8 cellular contexts compared by ENCODE assay signal in genomic region chr3:52444860-52445793, GRCh38. TPM values are rescaled to one million over a fixed set of nuclear protein-coding genes. Genes with fewer than 3 reads are reported as not detected.
A peak's percentile ranks its signal among the peaks of the same experiment; 100 is the strongest.
DNase-seq lines count a peak whose midpoint lies in the region; ATAC-seq and TF ChIP-seq lines count a peak whose summit lies in the region.

SEMA3G (minus strand) TSS chr3:52445103; CDS start chr3:52445027, 76 bp downstream.

- no peaks in the 10 kb centered on the region for H3K9me3 Mint-ChIP-seq in chondrocyte (ENCODE audit: low read depth)

- H3K4me3 ChIP-seq in GM12865 (ENCODE audit: low read depth, low read length) (no peak within 1 kb of the TSS), lower leg skin (ENCODE audit: low read depth, poor library complexity, severe bottlenecking) (no peak within 1 kb of the TSS)

- peak; percentile 75 for ATAC-seq in HG02571 (IDR thresholded peaks at IDR 0.05; ENCODE audit: unreplicated experiment)

- WGBS in lower leg skin, 2 donors = 21 to 22% methylated on average over 13 to 19 of the region's 19 CpGs

- peaks cover 11% of the 10 kb centered on the region for H3K4me1 Mint-ChIP-seq in chondrocyte (ENCODE audit: low read depth)

- H3K4me3 Mint-ChIP-seq in chondrocyte (ENCODE audit: unreplicated experiment) = no peak within 1 kb of the TSS

- no peaks in the 10 kb centered on the region for H3K27me3 Mint-ChIP-seq in chondrocyte (ENCODE audit: low read depth)

- H3K27ac Mint-ChIP-seq in chondrocyte (ENCODE audit: unreplicated experiment) = no peak within 1 kb of the TSS

- H3K36me3 Mint-ChIP-seq in chondrocyte (ENCODE audit: low read depth) = no peaks in the 10 kb centered on the region

- peak; percentile 82 for DNase-seq in GM12865 (ENCODE audit: low read depth)
- DNase-seq in NCI-H146 (lab: John Stamatoyannopoulos, UW) = peak; percentile 85
- peak; percentile 74 for DNase-seq in activated CD4-positive, CD25-positive, alpha-beta regulatory T cell treated with anti-CD3 and anti-CD28 coated beads, Interleukin-2, amount 50 U/mL, for 72 hours
- DNase-seq in chondrocyte (ENCODE audit: low spot score) = peak; percentile 94
- DNase-seq in lower leg skin (ENCODE audit: low spot score in 2 of 2) = peak; percentile 74 to 93
- DNase-seq in stimulated activated CD8-positive, alpha-beta memory T cell treated with anti-CD3 and anti-CD28 coated beads, Interleukin-15, amount 100 ng/mL, for 48 hours (ENCODE audit: low read depth in 2 of 2) = peak; percentile 72 to 76
- no peak for DNase-seq in OCI-M2 (lab: John Stamatoyannopoulos, UW; ENCODE audit: unreplicated experiment)

- intact Hi-C loops in lower leg skin (cut with DNase I; ENCODE audit: low total_unique reads) = no loop called here

- TF ChIP-seq CTCF in GM12865 (IDR thresholded peaks at IDR 0.05; ENCODE audit: insufficient read depth, low read depth, low read length, missing control alignments) = peak; percentile 52
- TF ChIP-seq CTCF in chondrocyte (IDR thresholded peaks at IDR 0.05) = peak; percentile 70
- peak in 1 of 3 donors; percentile 22 for TF ChIP-seq CTCF in lower leg skin (IDR thresholded peaks at IDR 0.05)

- no peak for TF ChIP-seq POLR2A in lower leg skin (IDR thresholded peaks at IDR 0.05)

RNA-seq across cellular contexts. Expression of gene SEMA3G, which starts in this region (rescaled TPM):
- total RNA-seq in chondrocyte (0.17 TPM in 1 of 3 replicates, not detected in the others), lower leg skin (10 to 100 TPM; 17.9 to 49.8 (median 26.9) TPM)

Comparison
In these comparisons a context has a peak if more than half of its experiments do, and no peak if none do; other contexts are left out.
1. RNA of gene SEMA3G (total RNA-seq): 17.9 to 49.8 TPM in lower leg skin; 0.17 TPM in chondrocyte; every median in the first group is over 10 times any median in the second.
2. Peak in DNase-seq in chondrocyte; RNA of the gene not detected or under 1 TPM.